19 cellular contexts compared by ENCODE assay signal in genomic region chr6:43981363-43981990, GRCh38.
DNase-seq lines count a peak whose midpoint lies in the region; ATAC-seq and TF ChIP-seq lines count a peak whose summit lies in the region.
"Had no signal": no experiment of that assay in that cellular context is flagged by ENCODE, and none has a peak within 500 bp of the region (broad histone marks: within the 10 kb centered on the region; RNA-seq: fewer than 3 reads in every experiment).

No MANE protein-coding gene starts in this region.

- H3K36me3 ChIP-seq in RWPE2 (ENCODE audit: low read depth) (no peaks in the 10 kb centered on the region), stomach (no peaks in the 10 kb centered on the region)
- H3K36me3 ChIP-seq: BLaER1 treated with 17β-estradiol and CSF1 and Interleukin-3, amounts not matched to agents 10 nM and 100 nM; MG63 had no signal

- TF ChIP-seq POLR2A in stomach (IDR thresholded peaks at IDR 0.05) (no peak), erythroblast (IDR thresholded peaks at IDR 0.05; ENCODE audit: low read length) (no peak)

- no peak overlapping the region for H3K27ac ChIP-seq in RWPE2 (ENCODE audit: poor library complexity, severe bottlenecking)
- H3K27ac ChIP-seq in stomach, result no peak overlapping the region
- H3K27ac ChIP-seq: BLaER1 treated with 17β-estradiol and CSF1 and Interleukin-3, amounts not matched to agents 10 nM and 100 nM; KMS-11 had no signal

- H3K27me3 ChIP-seq in RWPE2 (ENCODE audit: insufficient read depth, poor library complexity, severe bottlenecking) (no peaks in the 10 kb centered on the region), stomach (no peaks in the 10 kb centered on the region)
- H3K27me3 ChIP-seq: BLaER1 treated with 17β-estradiol and CSF1 and Interleukin-3, amounts not matched to agents 10 nM and 100 nM; MG63 had no signal

- H3K9me3 ChIP-seq in RWPE2 (ENCODE audit: severe bottlenecking), result no peaks in the 10 kb centered on the region
- no peaks in the 10 kb centered on the region for H3K9me3 ChIP-seq in stomach
- H3K9me3 ChIP-seq: MG63 had no signal

- H3K4me1 ChIP-seq in RWPE2 (ENCODE audit: insufficient read depth, poor library complexity, severe bottlenecking) (peaks cover 16% of the 10 kb centered on the region), stomach (peaks cover 0 to 5% (median 0%) of the 10 kb centered on the region in 4 donors)

- ATAC-seq in activated CD4-positive, CD25-positive, alpha-beta regulatory T cell treated with anti-CD3 and anti-CD28 coated beads, Interleukin-2, amount 50 U/mL, for 24 hours, result no peak
- no peak for ATAC-seq in RWPE2 (ENCODE audit: low read depth)

- 89 to 100% (median 96%) methylated on average over 3 to 4 of the region's 4 CpGs for WGBS in stomach, 5 donors

- no peak for TF ChIP-seq CTCF in RWPE2 (IDR thresholded peaks at IDR 0.05; ENCODE audit: poor library complexity, severe bottlenecking)
- TF ChIP-seq CTCF in stomach (IDR thresholded peaks at IDR 0.05), result no peak

- TF ChIP-seq EP300 in stomach (IDR thresholded peaks at IDR 0.05), result no peak

- H3K4me3 ChIP-seq in RWPE2 (ENCODE audit: severe bottlenecking), result no peak overlapping the region
- no peak overlapping the region for H3K4me3 ChIP-seq in stomach
- H3K4me3 ChIP-seq: BLaER1 treated with 17β-estradiol and CSF1 and Interleukin-3, amounts not matched to agents 10 nM and 100 nM; MG63 had no signal

- intact Hi-C loops in stomach (cut with DNase I; ENCODE audit: low total_unique reads), result no loop called here

- DNase-seq in activated CD4-positive, CD25-positive, alpha-beta regulatory T cell treated with anti-CD3 and anti-CD28 coated beads, Interleukin-2, amount 50 U/mL, for 72 hours, result peak; percentile 13
- DNase-seq in RWPE2 (ENCODE audit: low spot score) (peak; percentile 26), iPS-NIHi11 (ENCODE audit: low spot score) (peak; percentile 4), stomach (peak; percentile 11), MV-4-11 (lab: John Stamatoyannopoulos, UW) (no peak), retina (no peak), erythroblast (lab: John Stamatoyannopoulos, UW) (no peak)
- DNase-seq: 8988T, GF-D8, GOT3, MG63, NCI-H1105, NCI-H187, NCI-H446 treated with DMSO at 0.1 percent for 48 hours, NCI-H82, SHP77 had no signal

Comparison
In these comparisons a context has a peak if more than half of its experiments do, and no peak if none do; other contexts are left out.
1. DNase-seq: peak in activated CD4-positive, CD25-positive, alpha-beta regulatory T cell treated with anti-CD3 and anti-CD28 coated beads, Interleukin-2, amount 50 U/mL, for 72 hours (single experiment), RWPE2 (single experiment), iPS-NIHi11 (single experiment) and stomach (single experiment); none in MV-4-11 (single experiment), retina (single experiment) and erythroblast (0 of 2).